Comparison of ENCODE assay signal across 30 cellular contexts in the genomic region with DNA sequence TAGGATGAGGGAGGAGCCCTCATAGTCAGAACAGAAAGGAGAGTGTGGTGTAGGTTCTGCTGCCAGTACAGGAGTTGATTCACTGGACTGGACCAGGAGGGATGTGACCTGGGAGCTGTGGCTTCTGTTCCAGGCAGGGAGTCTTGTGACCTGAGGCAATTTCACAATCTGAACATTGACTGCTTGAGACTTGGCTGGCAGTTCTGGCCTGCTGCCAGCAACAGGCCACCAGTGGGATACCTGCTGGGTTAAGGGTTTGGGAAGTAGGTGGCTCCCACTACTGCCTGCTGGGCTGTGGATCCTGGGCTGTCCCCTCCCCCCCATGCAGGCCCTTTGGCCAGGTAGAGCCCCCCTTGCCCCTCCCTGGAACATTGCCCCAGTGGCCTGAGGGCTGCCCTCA.
A peak's percentile ranks its signal among the peaks of the same experiment; 100 is the strongest.
DNase-seq lines count a peak whose midpoint lies in the region; ATAC-seq and TF ChIP-seq lines count a peak whose summit lies in the region.
"Had no signal": no experiment of that assay in that cellular context is flagged by ENCODE, and none has a peak within 500 bp of the region (broad histone marks: within the 10 kb centered on the region; RNA-seq: fewer than 3 reads in every experiment).

No MANE protein-coding gene starts in this region.

- TF ChIP-seq CTCF in upper lobe of left lung (IDR thresholded peaks at IDR 0.05) = no peak
- no peak for TF ChIP-seq CTCF in type B pancreatic cell (conservative IDR thresholded peaks at IDR 0.05)

- no peaks in the 10 kb centered on the region for H3K36me3 ChIP-seq in upper lobe of left lung
- H3K36me3 ChIP-seq: BLaER1 treated with 17β-estradiol and CSF1 and Interleukin-3, amounts not matched to agents 10 nM and 100 nM; heart left ventricle; tibial nerve had no signal

- in situ Hi-C loops in ACHN (cut with HindIII; ENCODE audit: low pct_ligation_motif_present, low pct_unique_long_range_greater_than_20kb, low sequenced_read_pairs) = no loop called here

- ATAC-seq in left ventricle myocardium superior (peak; percentile 42), Right ventricle myocardium superior (ENCODE audit: poor library complexity) (no peak), upper lobe of left lung (ENCODE audit: low FRiP score in 2 of 2) (peak in 1 of 2 donors; percentile 68), T-cell (replicated peaks in 1 of 4) (no peak)
- ATAC-seq: activated CD8-positive, alpha-beta T cell treated with anti-CD3 and anti-CD28 coated beads for 36 hours; activated T-helper 17 cell treated with anti-CD3 and anti-CD28 coated beads, Interleukin-2, amount 50 U/mL, for 72 hours; GM12878; natural killer cell; psoas muscle had no signal

- H3K4me3 Mint-ChIP-seq in type B pancreatic cell = no peak overlapping the region
- no peak overlapping the region for H3K4me3 Mint-ChIP-seq in T-cell
- H3K4me3 Mint-ChIP-seq: activated CD8-positive, alpha-beta T cell treated with anti-CD3 and anti-CD28 coated beads for 36 hours; activated T-helper 17 cell treated with anti-CD3 and anti-CD28 coated beads, Interleukin-2, amount 50 U/mL, for 72 hours; HFFc6; natural killer cell; stimulated activated naive CD8-positive, alpha-beta T cell treated with anti-CD3 and anti-CD28 coated beads, Interleukin-15, Interleukin-2, amounts not matched to agents 100 ng/mL and 50 ng/mL, for 24 hours had no signal

- H3K9me3 Mint-ChIP-seq in type B pancreatic cell = no peaks in the 10 kb centered on the region
- H3K9me3 Mint-ChIP-seq in T-cell = peaks cover 12 to 41% (median 19%) of the 10 kb centered on the region in 3 donors

- H3K27ac Mint-ChIP-seq in type B pancreatic cell (no peak overlapping the region), T-cell (no peak overlapping the region)
- H3K27ac Mint-ChIP-seq: activated CD8-positive, alpha-beta T cell treated with anti-CD3 and anti-CD28 coated beads for 36 hours; activated T-helper 17 cell treated with anti-CD3 and anti-CD28 coated beads, Interleukin-2, amount 50 U/mL, for 72 hours; HFFc6; natural killer cell; stimulated activated naive CD8-positive, alpha-beta T cell treated with anti-CD3 and anti-CD28 coated beads, Interleukin-15, Interleukin-2, amounts not matched to agents 100 ng/mL and 50 ng/mL, for 24 hours had no signal

- H3K4me1 ChIP-seq in upper lobe of left lung = no peaks in the 10 kb centered on the region
- H3K4me1 ChIP-seq: BLaER1 treated with 17β-estradiol and CSF1 and Interleukin-3, amounts not matched to agents 10 nM and 100 nM; heart left ventricle; psoas muscle; tibial nerve had no signal

- no peaks in the 10 kb centered on the region for H3K9me3 ChIP-seq in upper lobe of left lung
- H3K9me3 ChIP-seq: psoas muscle had no signal

- H3K36me3 Mint-ChIP-seq in type B pancreatic cell = no peaks in the 10 kb centered on the region
- no peaks in the 10 kb centered on the region for H3K36me3 Mint-ChIP-seq in T-cell

- no peak for TF ChIP-seq POLR2A in upper lobe of left lung (IDR thresholded peaks at IDR 0.05)

- no peaks in the 10 kb centered on the region for H3K4me1 Mint-ChIP-seq in type B pancreatic cell (ENCODE audit: unreplicated experiment)
- no peaks in the 10 kb centered on the region for H3K4me1 Mint-ChIP-seq in T-cell
- H3K4me1 Mint-ChIP-seq: activated T-helper 17 cell treated with anti-CD3 and anti-CD28 coated beads, Interleukin-2, amount 50 U/mL, for 72 hours; natural killer cell had no signal

- no peak overlapping the region for H3K4me3 ChIP-seq in upper lobe of left lung
- H3K4me3 ChIP-seq: BLaER1 treated with 17β-estradiol and CSF1 and Interleukin-3, amounts not matched to agents 10 nM and 100 nM; GM12878; heart left ventricle; psoas muscle; tibial nerve had no signal

- H3K27me3 Mint-ChIP-seq in type B pancreatic cell = no peaks in the 10 kb centered on the region
- H3K27me3 Mint-ChIP-seq in T-cell = peaks cover 0 to 4% of the 10 kb centered on the region in 2 donors
- H3K27me3 Mint-ChIP-seq: activated CD8-positive, alpha-beta T cell treated with anti-CD3 and anti-CD28 coated beads for 36 hours; stimulated activated naive CD8-positive, alpha-beta T cell treated with anti-CD3 and anti-CD28 coated beads, Interleukin-15, Interleukin-2, amounts not matched to agents 100 ng/mL and 50 ng/mL, for 24 hours had no signal

- POLR2A ChIA-PET in T-cell (lab: Charles Lee) = no interaction called here

- CTCF ChIA-PET in T-cell (lab: Charles Lee) = no interaction called here

- TF ChIP-seq EP300 in upper lobe of left lung (IDR thresholded peaks at IDR 0.05) = no peak

- H3K27me3 ChIP-seq in upper lobe of left lung = no peaks in the 10 kb centered on the region
- H3K27me3 ChIP-seq: BLaER1 treated with 17β-estradiol and CSF1 and Interleukin-3, amounts not matched to agents 10 nM and 100 nM; heart left ventricle; tibial nerve had no signal

- H3K27ac ChIP-seq in upper lobe of left lung = no peak overlapping the region
- H3K27ac ChIP-seq: BLaER1 treated with 17β-estradiol and CSF1 and Interleukin-3, amounts not matched to agents 10 nM and 100 nM; epithelial cell of prostate; heart left ventricle; psoas muscle; tibial nerve had no signal

- intact Hi-C loops in left ventricle myocardium superior (cut with micrococcal nuclease) = no loop called here
- intact Hi-C loops in Right ventricle myocardium superior (cut with DNase I) = no loop called here

- DNase-seq in left ventricle myocardium superior (peak; percentile 26), Right ventricle myocardium superior (no peak), M059J (ENCODE audit: low read depth) (peak; percentile 52), iPS-NIHi11 (ENCODE audit: low spot score) (peak; percentile 30), upper lobe of left lung (peak; percentile 1 to 45), type B pancreatic cell (ENCODE audit: extremely low spot score, unreplicated experiment) (no peak), ACHN (no peak), T-cell (no peak)
- DNase-seq: activated CD4-positive, CD25-positive, alpha-beta regulatory T cell treated with anti-CD3 and anti-CD28 coated beads, Interleukin-2, amount 50 U/mL, for 72 hours; activated CD8-positive, alpha-beta T cell treated with anti-CD3 and anti-CD28 coated beads for 36 hours; activated naive CD4-positive, alpha-beta T cell treated with anti-CD3 and anti-CD28 coated beads, Interleukin-2, amount 50 U/mL, for 16 hours; amygdala; heart left ventricle; HFFc6; Kasumi-1; natural killer cell; NCI-H1048; NCI-H187; NCI-H226; NCI-H774; occipital lobe; psoas muscle; RPMI8226; T-helper 1 cell had no signal

Comparison
In these comparisons a context has a peak if more than half of its experiments do, and no peak if none do; other contexts are left out.
1. DNase-seq: peak in left ventricle myocardium superior (single experiment), M059J (single experiment), iPS-NIHi11 (single experiment) and upper lobe of left lung (2 of 2); none in Right ventricle myocardium superior (single experiment), type B pancreatic cell (single experiment), ACHN (single experiment) and T-cell (0 of 34).